ENCODE assay signal across 1 cellular context in genomic region chr11:100861221-100861620, GRCh38.
TF ChIP-seq lines count a peak whose summit lies in the region.

No MANE protein-coding gene starts in this region.

TF ChIP-seq in WTC11, 78 proteins besides CTCF, POLR2A, EP300 and RAD21 (continued from another document):
- no peak for TF ChIP-seq PRRX2 (CRISPR knock-in tag; IDR thresholded peaks at IDR 0.05)
- TF ChIP-seq NR3C1 (CRISPR knock-in tag; conservative IDR thresholded peaks at IDR 0.05; ENCODE audit: low read depth), result no peak
- no peak for TF ChIP-seq PREB (CRISPR knock-in tag; IDR thresholded peaks at IDR 0.05; ENCODE audit: borderline replicate concordance)
- TF ChIP-seq ZNF396 (CRISPR knock-in tag; IDR thresholded peaks at IDR 0.05; ENCODE audit: borderline replicate concordance), result no peak
- TF ChIP-seq NFYB (CRISPR knock-in tag; conservative IDR thresholded peaks at IDR 0.05; ENCODE audit: low read depth), result no peak
